29 cellular contexts compared by ENCODE assay signal in the genomic region with DNA sequence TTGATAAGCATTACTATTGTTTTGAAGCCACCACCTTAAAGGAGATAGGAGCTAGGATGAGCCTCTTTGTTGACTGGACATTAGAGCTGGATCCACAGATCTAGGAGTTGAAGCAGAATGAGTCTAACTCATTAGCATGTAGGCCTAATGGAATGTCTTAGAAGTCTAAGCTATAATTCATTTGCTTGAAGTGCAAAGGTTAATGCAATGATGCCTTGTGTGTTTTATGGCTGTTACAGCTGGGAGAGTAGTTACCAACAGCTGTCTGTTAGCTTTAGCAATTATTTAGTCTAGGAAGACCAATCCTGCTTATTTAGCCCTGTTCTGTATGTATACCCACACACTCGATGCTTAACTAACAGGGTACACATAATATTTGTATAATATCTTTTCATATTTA.
"Had no signal": no experiment of that assay in that cellular context is flagged by ENCODE, and none has a peak within 500 bp of the region (broad histone marks: within the 10 kb centered on the region; RNA-seq: fewer than 3 reads in every experiment).

No MANE protein-coding gene starts in this region.

- H3K4me3 ChIP-seq: ascending aorta, cardiac muscle cell, MG63, Peyer's patch, SJCRH30 had no signal

- H3K9ac ChIP-seq: SK-N-SH had no signal

- ATAC-seq: activated CD8-positive, alpha-beta T cell treated with anti-CD3 and anti-CD28 coated beads for 36 hours; activated T-cell treated with anti-CD3 and anti-CD28 coated beads, Interleukin-2, amount 50 U/mL, for 72 hours; activated T-helper 17 cell treated with anti-CD3 and anti-CD28 coated beads, Interleukin-2, amount 50 U/mL, for 72 hours; PC-3 had no signal

- DNase-seq: activated CD4-positive, alpha-beta T cell treated with anti-CD3 and anti-CD28 coated beads, Interleukin-2, amount 10 ng/mL, durations not matched to agents 24 days and 14 days; activated CD4-positive, alpha-beta T cell treated with anti-CD3 and anti-CD28 coated beads, Interleukin-2, amount 50 U/mL, for 4 hours; activated CD8-positive, alpha-beta T cell treated with anti-CD3 and anti-CD28 coated beads for 36 hours; activated effector memory CD4-positive, alpha-beta T cell treated with anti-CD3 and anti-CD28 coated beads, Interleukin-2, amount 50 U/mL, for 16 hours; activated naive CD4-positive, alpha-beta T cell treated with Interleukin-2 at 50 U/mL for 16 hours; activated naive CD8-positive, alpha-beta T cell treated with anti-CD3 and anti-CD28 coated beads, Interleukin-2, amount 10 ng/mL, durations not matched to agents 7 days and 5 days; activated T-cell treated with anti-CD3 and anti-CD28 coated beads, Interleukin-2, amount 50 U/mL, for 1 hour; activated T-cell treated with anti-CD3 and anti-CD28 coated beads, Interleukin-2, amount 50 U/mL, for 72 hours; amygdala; Karpas-422; KBM-7; MG63; NCI-H1048; NCI-H1436; NCI-H1694; NCI-H2029; NCI-H345; NCI-H524 treated with DMSO at 0.1 percent for 48 hours; NCI-H748 treated with DMSO at 0.1 percent for 48 hours; NK-92 treated with Interleukin-12 subunit alpha and Interleukin-12 subunit beta, amount 100 ng/mL, for 24 hours; PC-3; Peyer's patch; RPMI8226; SJCRH30; SK-N-SH had no signal

- H3K9me3 ChIP-seq: ascending aorta, MG63, Peyer's patch, SJCRH30, SK-N-SH had no signal

- H3K4me1 ChIP-seq: ascending aorta, Peyer's patch, SJCRH30 had no signal

- H3K27ac ChIP-seq: ascending aorta, cardiac muscle cell, Peyer's patch, SJCRH30 had no signal

- FAIRE-seq: TTC549 had no signal

- H3K27me3 ChIP-seq: ascending aorta, cardiac muscle cell, MG63, Peyer's patch, SJCRH30 had no signal

- H3K36me3 ChIP-seq: ascending aorta, cardiac muscle cell, MG63, Peyer's patch, SJCRH30 had no signal

- H3K4me2 ChIP-seq: SK-N-SH had no signal
